15 cellular contexts compared by ENCODE assay signal in the genomic region with DNA sequence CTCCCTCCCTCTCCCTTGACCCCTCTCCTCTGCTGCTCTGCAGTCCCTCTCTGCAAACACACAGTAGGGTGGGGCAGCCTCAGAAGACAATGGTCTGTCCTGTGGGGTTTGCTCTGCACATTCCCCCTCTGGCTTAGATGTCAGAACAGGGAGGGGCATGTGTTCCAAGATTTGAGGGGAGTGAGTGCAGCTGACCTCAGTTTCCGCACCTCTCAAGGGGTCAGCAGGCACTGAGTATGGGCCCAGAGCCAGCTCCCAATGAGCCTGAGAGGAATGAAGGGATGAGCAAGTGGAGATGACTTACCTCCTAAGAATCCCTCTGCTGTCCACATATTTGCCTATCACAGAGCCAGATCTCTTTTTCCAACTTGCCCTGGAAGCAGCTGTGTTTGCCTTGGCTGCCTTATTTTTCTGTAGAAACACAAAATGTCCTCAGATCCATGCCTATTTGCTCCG.
DNase-seq lines count a peak whose midpoint lies in the region; TF ChIP-seq lines count a peak whose summit lies in the region.
"Had no signal": no experiment of that assay in that cellular context is flagged by ENCODE, and none has a peak within 500 bp of the region (broad histone marks: within the 10 kb centered on the region; RNA-seq: fewer than 3 reads in every experiment).

No MANE protein-coding gene starts in this region.

- no peaks in the 10 kb centered on the region for H3K9me3 Mint-ChIP-seq in progenitor cell of endocrine pancreas (ENCODE audit: low read depth)
- H3K9me3 Mint-ChIP-seq: activated T-helper 17 cell treated with anti-CD3 and anti-CD28 coated beads, Interleukin-2, amount 50 U/mL, for 72 hours had no signal

- POLR2A ChIA-PET in AG04449 (lab: Yijun Ruan, JAX) = interaction anchor here (1.0 kb wide), 1 partner anchor 232 kb away, joined by 4 read pairs; a partner anchor contains a TSS

- in situ Hi-C loops in astrocyte of the spinal cord (cut with HindIII; ENCODE audit: low sequenced_read_pairs) = no loop called here

- H3K27ac Mint-ChIP-seq in progenitor cell of endocrine pancreas = no peak overlapping the region
- H3K27ac Mint-ChIP-seq: activated T-helper 17 cell treated with anti-CD3 and anti-CD28 coated beads, Interleukin-2, amount 50 U/mL, for 72 hours had no signal

- H3K4me3 Mint-ChIP-seq in progenitor cell of endocrine pancreas (ENCODE audit: low read depth) = no peak overlapping the region
- H3K4me3 Mint-ChIP-seq: activated T-helper 17 cell treated with anti-CD3 and anti-CD28 coated beads, Interleukin-2, amount 50 U/mL, for 72 hours had no signal

- peaks cover 38% of the 10 kb centered on the region for H3K27me3 Mint-ChIP-seq in progenitor cell of endocrine pancreas
- H3K27me3 Mint-ChIP-seq: activated T-helper 17 cell treated with anti-CD3 and anti-CD28 coated beads, Interleukin-2, amount 50 U/mL, for 72 hours had no signal

- peaks cover 7% of the 10 kb centered on the region for H3K4me1 Mint-ChIP-seq in progenitor cell of endocrine pancreas (ENCODE audit: low read depth)
- H3K4me1 Mint-ChIP-seq: activated T-helper 17 cell treated with anti-CD3 and anti-CD28 coated beads, Interleukin-2, amount 50 U/mL, for 72 hours had no signal

- DNase-seq in AG04449 (ENCODE audit: low read depth, low spot score) (peak; percentile 45), HT1080 (ENCODE audit: low read depth) (peak; percentile 89), astrocyte of the spinal cord (ENCODE audit: low read depth, low spot score) (peak; percentile 77), kidney glomerular epithelial cell (lab: John Stamatoyannopoulos, UW) (peak; percentile 32), progenitor cell of endocrine pancreas (ENCODE audit: low spot score, unreplicated experiment) (no peak), erythroblast (lab: John Stamatoyannopoulos, UW) (no peak), NCI-H1105 treated with DMSO at 0.1 percent for 48 hours (lab: John Stamatoyannopoulos, UW) (no peak), NCI-H2029 (lab: John Stamatoyannopoulos, UW) (no peak)
- DNase-seq: activated CD4-positive, alpha-beta T cell treated with anti-CD3 and anti-CD28 coated beads for 48 hours; NCI-H446 had no signal

- H3K36me3 Mint-ChIP-seq in progenitor cell of endocrine pancreas (ENCODE audit: insufficient read depth) = no peaks in the 10 kb centered on the region

- CTCF ChIA-PET in AG04449 (lab: Yijun Ruan, JAX) = interaction anchor here (1.1 to 2.7 kb wide), 3 partner anchors 14 to 341 kb away, joined by 3 to 8 read pairs (median 6); no protein-coding TSS in a partner anchor

- TF ChIP-seq POLR2A in erythroblast (IDR thresholded peaks at IDR 0.05; ENCODE audit: low read length) = no peak

- H3K4me3 ChIP-seq in AG04449 (ENCODE audit: low read depth, low read length) (no peak overlapping the region), astrocyte of the spinal cord (ENCODE audit: low read depth, low read length) (no peak overlapping the region)
- H3K4me3 ChIP-seq: BLaER1 treated with 17β-estradiol and CSF1 and Interleukin-3, amounts not matched to agents 10 nM and 100 nM; lung; prostate gland; thoracic aorta had no signal

- TF ChIP-seq CTCF in AG04449 (IDR thresholded peaks at IDR 0.05; ENCODE audit: insufficient read depth, low read length, missing control alignments) (no peak), astrocyte of the spinal cord (IDR thresholded peaks at IDR 0.05; ENCODE audit: low read depth, low read length) (no peak), progenitor cell of endocrine pancreas (IDR thresholded peaks at IDR 0.05; ENCODE audit: unreplicated experiment) (no peak)

Comparison
In these comparisons a context has a peak if more than half of its experiments do, and no peak if none do; other contexts are left out.
1. DNase-seq: peak in AG04449 (single experiment), HT1080 (single experiment), astrocyte of the spinal cord (single experiment) and kidney glomerular epithelial cell (single experiment); none in progenitor cell of endocrine pancreas (single experiment), erythroblast (0 of 2), NCI-H1105 treated with DMSO at 0.1 percent for 48 hours (single experiment) and NCI-H2029 (single experiment).